1 cellular context compared by ENCODE assay signal in genomic region chr1:12615916-12616708, GRCh38.
TF ChIP-seq lines count a peak whose summit lies in the region.

No MANE protein-coding gene starts in this region.

TF ChIP-seq in K562, 482 proteins besides CTCF, POLR2A, EP300 and RAD21 (continued from another document):
- TF ChIP-seq ZNF395 (CRISPR knock-in tag; IDR thresholded peaks at IDR 0.05) (peak; percentile 86), BRD9 (IDR thresholded peaks at IDR 0.05; ENCODE audit: low read depth, partially characterized antibody) (no peak), RBM34 (IDR thresholded peaks at IDR 0.05; ENCODE audit: borderline replicate concordance, insufficient read depth, low read length) (no peak), ETV5 (CRISPR knock-in tag; IDR thresholded peaks at IDR 0.05; ENCODE audit: low read depth) (peak; percentile 59; the same call in 1 of the 2 replicates), MTA3 (IDR thresholded peaks at IDR 0.05; ENCODE audit: borderline replicate concordance) (0 out of 2 replicates have a peak, but pooled peaks have one; percentile 33), ARID2 (IDR thresholded peaks at IDR 0.05) (0 out of 2 replicates have a peak, but pooled peaks have one; percentile 1), PTRF (tag; IDR thresholded peaks at IDR 0.05) (no peak), STAT5A (IDR thresholded peaks at IDR 0.05; ENCODE audit: borderline replicate concordance, low read length) (no peak), ZBTB9 (CRISPR knock-in tag; IDR thresholded peaks at IDR 0.05) (no peak), ZNF121 (CRISPR knock-in tag; conservative IDR thresholded peaks at IDR 0.05) (no peak), CTBP1 (IDR thresholded peaks at IDR 0.05; ENCODE audit: borderline replicate concordance) (peak; percentile 18; the same call in 1 of the 2 replicates), RFX5 (IDR thresholded peaks at IDR 0.05; ENCODE audit: low read depth, low read length) (no peak), PHF21A (IDR thresholded peaks at IDR 0.05; ENCODE audit: borderline replicate concordance, low read depth) (peak; percentile 67; the same call in 1 of the 2 replicates), CCNT2 (IDR thresholded peaks at IDR 0.05; ENCODE audit: borderline replicate concordance, extremely low read depth, insufficient read length, low read depth, low read length) (no peak), JUND (IDR thresholded peaks at IDR 0.05; ENCODE audit: borderline replicate concordance, low read depth, low read length) (peak; percentile 50), JUND (tag; IDR thresholded peaks at IDR 0.05; ENCODE audit: borderline replicate concordance, low read depth, low read length) (peak; percentile 61; the same call in 2 of the 3 replicates), PATZ1 (CRISPR knock-in tag; IDR thresholded peaks at IDR 0.05; ENCODE audit: borderline replicate concordance) (no peak), TCFL5 (CRISPR knock-in tag; conservative IDR thresholded peaks at IDR 0.05) (no peak), ZNF318 (IDR thresholded peaks at IDR 0.05; ENCODE audit: borderline replicate concordance in 1 of 2, low read depth in 1 of 2) (no peak), SAP30 (IDR thresholded peaks at IDR 0.05; ENCODE audit: borderline replicate concordance, insufficient read depth, low read depth, low read length, poor library complexity, severe bottlenecking) (peak; percentile 79), CREB3 (tag; conservative IDR thresholded peaks at IDR 0.05; ENCODE audit: low read depth) (no peak), DACH1 (IDR thresholded peaks at IDR 0.05; ENCODE audit: partially characterized antibody) (peak; percentile 47), HNRNPL (IDR thresholded peaks at IDR 0.05; ENCODE audit: low read depth, low read length) (no peak), HMGN3 (IDR thresholded peaks at IDR 0.05; ENCODE audit: borderline replicate concordance, extremely low read depth, insufficient read length, low read depth, low read length) (peak; percentile 8), EGR1 (conservative IDR thresholded peaks at IDR 0.05) (no peak), NR4A1 (CRISPR knock-in tag; IDR thresholded peaks at IDR 0.05) (no peak), NR4A1 (tag; IDR thresholded peaks at IDR 0.05) (no peak), MCM3 (IDR thresholded peaks at IDR 0.05) (no peak), ZBTB1 (CRISPR knock-in tag; IDR thresholded peaks at IDR 0.05; ENCODE audit: borderline replicate concordance, low read depth) (no peak), PRPF4 (IDR thresholded peaks at IDR 0.05; ENCODE audit: insufficient read depth, low read depth, low read length, poor library complexity, severe bottlenecking) (no peak), ZNF507 (tag; conservative IDR thresholded peaks at IDR 0.05) (no peak)
